ENCODE assay signal across 29 cellular contexts in the genomic region with DNA sequence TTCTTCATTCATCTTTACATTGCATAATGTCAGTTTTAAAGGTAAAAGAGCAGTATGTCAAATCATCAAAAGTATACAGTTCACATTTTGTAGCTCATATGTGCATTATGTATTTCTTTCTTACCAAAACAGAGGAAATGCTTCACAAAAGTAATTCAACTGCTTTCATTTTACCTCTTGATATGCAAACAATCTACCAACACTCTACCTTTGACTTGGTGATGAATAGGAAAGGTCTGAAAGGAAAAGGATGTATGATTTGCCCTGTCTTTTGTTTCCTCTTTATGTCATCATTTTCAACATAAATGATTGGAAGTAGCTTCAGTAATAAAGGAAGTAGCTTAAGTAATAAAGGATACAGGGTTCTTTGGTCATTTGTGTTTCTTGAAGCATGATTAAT.
"Had no signal": no experiment of that assay in that cellular context is flagged by ENCODE, and none has a peak within 500 bp of the region (broad histone marks: within the 10 kb centered on the region; RNA-seq: fewer than 3 reads in every experiment).

No MANE protein-coding gene starts in this region.

- DNase-seq: activated CD4-positive, alpha-beta T cell treated with anti-CD3 and anti-CD28 coated beads for 36 hours; activated CD4-positive, alpha-beta T cell treated with anti-CD3 and anti-CD28 coated beads, Interleukin-2, amount 10 ng/mL, durations not matched to agents 7 days and 5 days; activated CD4-positive, alpha-beta T cell treated with anti-CD3 and anti-CD28 coated beads, Interleukin-2, amount 50 U/mL, for 48 hours; activated CD8-positive, alpha-beta T cell treated with anti-CD3 and anti-CD28 coated beads, Interleukin-2, amount 10 ng/mL, durations not matched to agents 7 days and 5 days; activated gamma-delta T cell; activated naive CD4-positive, alpha-beta T cell treated with Interleukin-2 at 50 U/mL for 16 hours; activated naive CD8-positive, alpha-beta T cell treated with anti-CD3 and anti-CD28 coated beads, Interleukin-2, amount 10 ng/mL, durations not matched to agents 7 days and 5 days; activated T-cell treated with anti-CD3 and anti-CD28 coated beads, Interleukin-2, amount 50 U/mL, for 24 hours; amygdala; NCI-H1105; NCI-H1417 treated with DMSO at 0.1 percent for 48 hours; NCI-H187 treated with DMSO at 0.1 percent for 48 hours; NCI-H2081 treated with DMSO at 0.1 percent for 48 hours; NCI-H345; NCI-H524 treated with DMSO at 0.1 percent for 48 hours; NK-92 treated with Interleukin-12 subunit alpha and Interleukin-12 subunit beta, amount 100 ng/mL, for 24 hours; PC-9; SW 1271; T-helper 1 cell; T-helper 2 cell; T1000 had no signal

- ATAC-seq: activated CD4-positive, alpha-beta T cell treated with anti-CD3 and anti-CD28 coated beads for 36 hours; activated CD4-positive, CD25-positive, alpha-beta regulatory T cell treated with anti-CD3 and anti-CD28 coated beads, Interleukin-2, amount 50 U/mL, for 24 hours; activated CD8-positive, alpha-beta T cell treated with anti-CD3 and anti-CD28 coated beads, Interleukin-2, amount 10 ng/mL, durations not matched to agents 7 days and 5 days; Right ventricle myocardium inferior had no signal

- H3K36me3 ChIP-seq: ascending aorta, cardiac muscle cell had no signal

- H3K4me1 ChIP-seq: ascending aorta had no signal

- H3K4me3 ChIP-seq: ascending aorta, cardiac muscle cell, PC-9 had no signal

- H3K27me3 Mint-ChIP-seq: activated CD4-positive, alpha-beta T cell treated with anti-CD3 and anti-CD28 coated beads for 36 hours; activated CD4-positive, alpha-beta T cell treated with anti-CD3 and anti-CD28 coated beads, Interleukin-2, amount 10 ng/mL, durations not matched to agents 7 days and 5 days; activated naive CD4-positive, alpha-beta T cell treated with anti-CD3 and anti-CD28 coated beads, Interleukin-2, amount 50 U/mL, for 24 hours; activated naive CD8-positive, alpha-beta T cell treated with anti-CD3 and anti-CD28 coated beads, Interleukin-2, amount 10 ng/mL, durations not matched to agents 7 days and 5 days; activated T-cell treated with anti-CD3 and anti-CD28 coated beads, Interleukin-2, amount 50 U/mL, for 24 hours; central memory CD8-positive, alpha-beta T cell had no signal

- H3K36me3 Mint-ChIP-seq: activated naive CD4-positive, alpha-beta T cell treated with anti-CD3 and anti-CD28 coated beads, Interleukin-2, amount 50 U/mL, for 24 hours; activated naive CD8-positive, alpha-beta T cell treated with anti-CD3 and anti-CD28 coated beads, Interleukin-2, amount 10 ng/mL, durations not matched to agents 7 days and 5 days had no signal

- H3K9me3 ChIP-seq: ascending aorta had no signal

- H3K27ac ChIP-seq: ascending aorta, cardiac muscle cell, PC-9, RWPE1 had no signal

- H3K27ac Mint-ChIP-seq: activated CD4-positive, alpha-beta T cell treated with anti-CD3 and anti-CD28 coated beads for 36 hours; activated CD4-positive, alpha-beta T cell treated with anti-CD3 and anti-CD28 coated beads, Interleukin-2, amount 10 ng/mL, durations not matched to agents 7 days and 5 days; activated CD8-positive, alpha-beta T cell treated with anti-CD3 and anti-CD28 coated beads, Interleukin-2, amount 10 ng/mL, durations not matched to agents 7 days and 5 days; activated naive CD4-positive, alpha-beta T cell treated with anti-CD3 and anti-CD28 coated beads, Interleukin-2, amount 50 U/mL, for 24 hours; activated naive CD8-positive, alpha-beta T cell treated with anti-CD3 and anti-CD28 coated beads, Interleukin-2, amount 10 ng/mL, durations not matched to agents 7 days and 5 days; activated T-cell treated with anti-CD3 and anti-CD28 coated beads, Interleukin-2, amount 50 U/mL, for 24 hours; activated T-helper 2 cell treated with anti-CD3 and anti-CD28 coated beads, Interferon-gamma antibody, Interleukin-2, Interleukin-4, amounts not matched to agents 10 μg/mL and 5 μg/mL and 100 μg/mL, durations not matched to agents 14 hours and 24 hours and 36 hours had no signal

- H3K27me3 ChIP-seq: ascending aorta, cardiac muscle cell had no signal

- H3K4me1 Mint-ChIP-seq: activated CD4-positive, alpha-beta T cell treated with anti-CD3 and anti-CD28 coated beads for 36 hours; activated CD4-positive, alpha-beta T cell treated with anti-CD3 and anti-CD28 coated beads, Interleukin-2, amount 10 ng/mL, durations not matched to agents 7 days and 5 days; activated naive CD4-positive, alpha-beta T cell treated with anti-CD3 and anti-CD28 coated beads, Interleukin-2, amount 50 U/mL, for 24 hours; activated naive CD8-positive, alpha-beta T cell treated with anti-CD3 and anti-CD28 coated beads, Interleukin-2, amount 10 ng/mL, durations not matched to agents 7 days and 5 days; central memory CD8-positive, alpha-beta T cell had no signal

- H3K9me3 Mint-ChIP-seq: central memory CD8-positive, alpha-beta T cell had no signal

- H3K4me3 Mint-ChIP-seq: activated CD4-positive, alpha-beta T cell treated with anti-CD3 and anti-CD28 coated beads for 36 hours; activated CD4-positive, alpha-beta T cell treated with anti-CD3 and anti-CD28 coated beads, Interleukin-2, amount 10 ng/mL, durations not matched to agents 7 days and 5 days; activated CD8-positive, alpha-beta T cell treated with anti-CD3 and anti-CD28 coated beads, Interleukin-2, amount 10 ng/mL, durations not matched to agents 7 days and 5 days; activated naive CD4-positive, alpha-beta T cell treated with anti-CD3 and anti-CD28 coated beads, Interleukin-2, amount 50 U/mL, for 24 hours; activated naive CD8-positive, alpha-beta T cell treated with anti-CD3 and anti-CD28 coated beads, Interleukin-2, amount 10 ng/mL, durations not matched to agents 7 days and 5 days; activated T-cell treated with anti-CD3 and anti-CD28 coated beads, Interleukin-2, amount 50 U/mL, for 24 hours; central memory CD8-positive, alpha-beta T cell had no signal
